Comparison of ENCODE assay signal across 8 cellular contexts in genomic region chr7:135253851-135254815, GRCh38. TPM values are rescaled to one million over a fixed set of nuclear protein-coding genes. Genes with fewer than 3 reads are reported as not detected.
DNase-seq lines count a peak whose midpoint lies in the region.

No MANE protein-coding gene starts in this region.

- intact Hi-C loops in activated T-helper 1 cell treated with anti-CD3 and anti-CD28 coated beads, Interleukin-12 subunit alpha, Interleukin-12 subunit beta, Interleukin-2, Interleukin-4 antibody, amounts not matched to agents 30 ng/mL and 10 ng/mL and 1 ng/mL, durations not matched to agents 14 hours and 24 hours and 36 hours (cut with micrococcal nuclease), result no loop called here

- no peaks in the 10 kb centered on the region for H3K9me3 Mint-ChIP-seq in activated T-helper 1 cell treated with anti-CD3 and anti-CD28 coated beads, Interleukin-12 subunit alpha, Interleukin-12 subunit beta, Interleukin-2, Interleukin-4 antibody, amounts not matched to agents 30 ng/mL and 10 ng/mL and 1 ng/mL, durations not matched to agents 14 hours and 24 hours and 36 hours

- DNase-seq in NOMO-1 treated with DMSO at 0.1 percent for 48 hours (lab: John Stamatoyannopoulos, UW; ENCODE audit: unreplicated experiment) (peak; percentile 16), NOMO-1 treated with dmso at 0.1 percent for 144 hours (lab: John Stamatoyannopoulos, UW; ENCODE audit: unreplicated experiment) (no peak), T1000 (lab: John Stamatoyannopoulos, UW) (peak; percentile 17), glomerular visceral epithelial cell (ENCODE audit: extremely low spot score) (peak; percentile 59), pulmonary artery endothelial cell (ENCODE audit: low read depth, low spot score) (peak; percentile 57)
- no peak for DNase-seq in stimulated activated CD4-positive, alpha-beta T cell treated with anti-CD3 and anti-CD28 coated beads, Interleukin-15, amount 100 ng/mL, for 24 hours
- DNase-seq in activated T-helper 1 cell treated with anti-CD3 and anti-CD28 coated beads, Interleukin-12 subunit alpha, Interleukin-12 subunit beta, Interleukin-2, Interleukin-4 antibody, amounts not matched to agents 30 ng/mL and 10 ng/mL and 1 ng/mL, durations not matched to agents 14 hours and 24 hours and 36 hours (ENCODE audit: low spot score), result no peak
- no peak for DNase-seq in activated CD4-positive, alpha-beta T cell treated with anti-CD3 and anti-CD28 coated beads for 4 hours

- no peak overlapping the region for H3K27ac Mint-ChIP-seq in activated T-helper 1 cell treated with anti-CD3 and anti-CD28 coated beads, Interleukin-12 subunit alpha, Interleukin-12 subunit beta, Interleukin-2, Interleukin-4 antibody, amounts not matched to agents 30 ng/mL and 10 ng/mL and 1 ng/mL, durations not matched to agents 14 hours and 24 hours and 36 hours

- peaks cover 2% of the 10 kb centered on the region for H3K27me3 Mint-ChIP-seq in activated T-helper 1 cell treated with anti-CD3 and anti-CD28 coated beads, Interleukin-12 subunit alpha, Interleukin-12 subunit beta, Interleukin-2, Interleukin-4 antibody, amounts not matched to agents 30 ng/mL and 10 ng/mL and 1 ng/mL, durations not matched to agents 14 hours and 24 hours and 36 hours (ENCODE audit: insufficient read depth)

- H3K4me1 Mint-ChIP-seq in activated T-helper 1 cell treated with anti-CD3 and anti-CD28 coated beads, Interleukin-12 subunit alpha, Interleukin-12 subunit beta, Interleukin-2, Interleukin-4 antibody, amounts not matched to agents 30 ng/mL and 10 ng/mL and 1 ng/mL, durations not matched to agents 14 hours and 24 hours and 36 hours (ENCODE audit: low read depth), result peaks cover 5% of the 10 kb centered on the region

- no peaks in the 10 kb centered on the region for H3K36me3 Mint-ChIP-seq in activated T-helper 1 cell treated with anti-CD3 and anti-CD28 coated beads, Interleukin-12 subunit alpha, Interleukin-12 subunit beta, Interleukin-2, Interleukin-4 antibody, amounts not matched to agents 30 ng/mL and 10 ng/mL and 1 ng/mL, durations not matched to agents 14 hours and 24 hours and 36 hours (ENCODE audit: low read depth)

- H3K4me3 Mint-ChIP-seq in activated T-helper 1 cell treated with anti-CD3 and anti-CD28 coated beads, Interleukin-12 subunit alpha, Interleukin-12 subunit beta, Interleukin-2, Interleukin-4 antibody, amounts not matched to agents 30 ng/mL and 10 ng/mL and 1 ng/mL, durations not matched to agents 14 hours and 24 hours and 36 hours, result no peak overlapping the region

RNA-seq across cellular contexts. Expression of gene STRA8, which starts 20.5 kb away (rescaled TPM):
- total RNA-seq in pulmonary artery endothelial cell, result not detected in 2 replicates
- not detected in 2 replicates for total RNA-seq in activated T-helper 1 cell treated with anti-CD3 and anti-CD28 coated beads, Interleukin-12 subunit alpha, Interleukin-12 subunit beta, Interleukin-2, Interleukin-4 antibody, amounts not matched to agents 30 ng/mL and 10 ng/mL and 1 ng/mL, durations not matched to agents 14 hours and 24 hours and 36 hours

RNA-seq across cellular contexts. Expression of gene WDR91, which starts 42.8 kb away (rescaled TPM):
- total RNA-seq in pulmonary artery endothelial cell, result 3.2 and 8.7 TPM in 2 replicates
- total RNA-seq in activated T-helper 1 cell treated with anti-CD3 and anti-CD28 coated beads, Interleukin-12 subunit alpha, Interleukin-12 subunit beta, Interleukin-2, Interleukin-4 antibody, amounts not matched to agents 30 ng/mL and 10 ng/mL and 1 ng/mL, durations not matched to agents 14 hours and 24 hours and 36 hours, result 34.6 and 35.4 TPM in 2 replicates

Comparison
In these comparisons a context has a peak if more than half of its experiments do, and no peak if none do; other contexts are left out.
1. DNase-seq: peak in NOMO-1 treated with DMSO at 0.1 percent for 48 hours (single experiment), T1000 (single experiment), glomerular visceral epithelial cell (single experiment) and pulmonary artery endothelial cell (single experiment); none in NOMO-1 treated with dmso at 0.1 percent for 144 hours (single experiment), stimulated activated CD4-positive, alpha-beta T cell treated with anti-CD3 and anti-CD28 coated beads, Interleukin-15, amount 100 ng/mL, for 24 hours (single experiment), activated T-helper 1 cell treated with anti-CD3 and anti-CD28 coated beads, Interleukin-12 subunit alpha, Interleukin-12 subunit beta, Interleukin-2, Interleukin-4 antibody, amounts not matched to agents 30 ng/mL and 10 ng/mL and 1 ng/mL, durations not matched to agents 14 hours and 24 hours and 36 hours (single experiment) and activated CD4-positive, alpha-beta T cell treated with anti-CD3 and anti-CD28 coated beads for 4 hours (0 of 2).